In the genomic region with DNA sequence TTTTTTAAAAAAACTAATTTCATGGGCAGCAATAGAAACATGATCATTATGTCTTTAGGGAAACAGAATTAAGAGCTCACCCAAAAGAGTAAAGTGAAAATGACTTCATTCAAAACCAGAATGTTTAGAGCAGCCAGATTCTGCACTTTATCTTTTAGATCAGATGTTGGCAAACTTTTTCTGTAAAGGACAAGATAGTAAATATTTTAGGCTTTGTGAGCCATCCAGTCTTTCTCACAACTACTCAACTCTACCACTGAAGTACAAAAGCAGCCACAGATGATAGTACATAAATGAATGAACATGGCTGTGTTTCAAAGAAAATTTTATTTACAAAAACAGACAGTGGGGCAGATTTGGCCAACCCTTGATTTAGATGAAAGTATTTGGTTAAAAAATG, we compare ENCODE assay signal across 17 cellular contexts.
DNase-seq lines count a peak whose midpoint lies in the region; ATAC-seq and TF ChIP-seq lines count a peak whose summit lies in the region.
"Had no signal": no experiment of that assay in that cellular context is flagged by ENCODE, and none has a peak within 500 bp of the region (broad histone marks: within the 10 kb centered on the region; RNA-seq: fewer than 3 reads in every experiment).

No MANE protein-coding gene starts in this region.

- no peak overlapping the region for H3K4me3 Mint-ChIP-seq in activated CD4-positive, alpha-beta memory T cell treated with anti-CD3 and anti-CD28 coated beads for 36 hours
- H3K4me3 Mint-ChIP-seq in activated CD4-positive, alpha-beta memory T cell treated with anti-CD3 and anti-CD28 coated beads, Interleukin-2, amount 10 ng/mL, durations not matched to agents 7 days and 5 days = no peak overlapping the region
- no peak overlapping the region for H3K4me3 Mint-ChIP-seq in natural killer cell
- no peak overlapping the region for H3K4me3 Mint-ChIP-seq in natural killer cell treated with Interleukin-12 subunit alpha and Interleukin-12 subunit beta and Interleukin-15 and Interleukin-18, amount 100 ng/mL, for 72 hours
- no peak overlapping the region for H3K4me3 Mint-ChIP-seq in central memory CD8-positive, alpha-beta T cell
- H3K4me3 Mint-ChIP-seq in glutamatergic neuron (ENCODE audit: unreplicated experiment) = no peak overlapping the region

- peaks cover 24% of the 10 kb centered on the region for H3K4me1 Mint-ChIP-seq in activated CD4-positive, alpha-beta memory T cell treated with anti-CD3 and anti-CD28 coated beads for 36 hours (ENCODE audit: low read depth)
- H3K4me1 Mint-ChIP-seq in activated CD4-positive, alpha-beta memory T cell treated with anti-CD3 and anti-CD28 coated beads, Interleukin-2, amount 10 ng/mL, durations not matched to agents 7 days and 5 days = peaks cover 23% of the 10 kb centered on the region
- H3K4me1 Mint-ChIP-seq in natural killer cell (peaks cover 24 to 34% of the 10 kb centered on the region in 2 donors), glutamatergic neuron (ENCODE audit: low read depth, unreplicated experiment) (no peaks in the 10 kb centered on the region)
- peaks cover 21 to 25% of the 10 kb centered on the region in 2 donors for H3K4me1 Mint-ChIP-seq in natural killer cell treated with Interleukin-12 subunit alpha and Interleukin-12 subunit beta and Interleukin-15 and Interleukin-18, amount 100 ng/mL, for 72 hours (ENCODE audit: low read depth in 2 of 2)
- H3K4me1 Mint-ChIP-seq in central memory CD8-positive, alpha-beta T cell = peaks cover 31% of the 10 kb centered on the region

- intact Hi-C loops in activated CD4-positive, alpha-beta memory T cell treated with anti-CD3 and anti-CD28 coated beads for 36 hours (cut with micrococcal nuclease) = loop anchor here (1.0 kb wide), 1 partner anchor 22 kb away; no protein-coding TSS in a partner anchor
- intact Hi-C loops in natural killer cell (cut with micrococcal nuclease) = no loop called here

- H3K9me3 Mint-ChIP-seq in activated CD4-positive, alpha-beta memory T cell treated with anti-CD3 and anti-CD28 coated beads for 36 hours = no peaks in the 10 kb centered on the region
- no peaks in the 10 kb centered on the region for H3K9me3 Mint-ChIP-seq in activated CD4-positive, alpha-beta memory T cell treated with anti-CD3 and anti-CD28 coated beads, Interleukin-2, amount 10 ng/mL, durations not matched to agents 7 days and 5 days
- no peaks in the 10 kb centered on the region for H3K9me3 Mint-ChIP-seq in natural killer cell
- no peaks in the 10 kb centered on the region for H3K9me3 Mint-ChIP-seq in natural killer cell treated with Interleukin-12 subunit alpha and Interleukin-12 subunit beta and Interleukin-15 and Interleukin-18, amount 100 ng/mL, for 72 hours
- H3K9me3 Mint-ChIP-seq in central memory CD8-positive, alpha-beta T cell = no peaks in the 10 kb centered on the region
- H3K9me3 Mint-ChIP-seq in glutamatergic neuron (ENCODE audit: unreplicated experiment) = no peaks in the 10 kb centered on the region

- ATAC-seq in natural killer cell (no peak), HG03025 (IDR thresholded peaks at IDR 0.05; ENCODE audit: low FRiP score, unreplicated experiment) (no peak)
- ATAC-seq in natural killer cell treated with Interleukin-12 subunit alpha and Interleukin-12 subunit beta and Interleukin-15 and Interleukin-18, amount 100 ng/mL, for 72 hours = no peak
- ATAC-seq in central memory CD8-positive, alpha-beta T cell (replicated peaks; ENCODE audit: extremely low read depth, poor library complexity, severe bottlenecking) = no peak
- ATAC-seq: Right ventricle myocardium inferior had no signal

- no peak for TF ChIP-seq CTCF in natural killer cell (IDR thresholded peaks at IDR 0.05)
- no peak for TF ChIP-seq CTCF in glutamatergic neuron (IDR thresholded peaks at IDR 0.05; ENCODE audit: partially characterized antibody, unreplicated experiment)

- no peaks in the 10 kb centered on the region for H3K27me3 Mint-ChIP-seq in activated CD4-positive, alpha-beta memory T cell treated with anti-CD3 and anti-CD28 coated beads for 36 hours
- no peaks in the 10 kb centered on the region for H3K27me3 Mint-ChIP-seq in activated CD4-positive, alpha-beta memory T cell treated with anti-CD3 and anti-CD28 coated beads, Interleukin-2, amount 10 ng/mL, durations not matched to agents 7 days and 5 days
- no peaks in the 10 kb centered on the region for H3K27me3 Mint-ChIP-seq in natural killer cell (ENCODE audit: low read depth in 2 of 2)
- no peaks in the 10 kb centered on the region for H3K27me3 Mint-ChIP-seq in natural killer cell treated with Interleukin-12 subunit alpha and Interleukin-12 subunit beta and Interleukin-15 and Interleukin-18, amount 100 ng/mL, for 72 hours
- no peaks in the 10 kb centered on the region for H3K27me3 Mint-ChIP-seq in central memory CD8-positive, alpha-beta T cell
- peaks cover 4% of the 10 kb centered on the region for H3K27me3 Mint-ChIP-seq in glutamatergic neuron (ENCODE audit: unreplicated experiment)

- peak overlapping the region; percentile 9 for H3K27ac Mint-ChIP-seq in activated CD4-positive, alpha-beta memory T cell treated with anti-CD3 and anti-CD28 coated beads for 36 hours
- H3K27ac Mint-ChIP-seq in activated CD4-positive, alpha-beta memory T cell treated with anti-CD3 and anti-CD28 coated beads, Interleukin-2, amount 10 ng/mL, durations not matched to agents 7 days and 5 days = no peak overlapping the region
- peak overlapping the region; percentile 7 to 45 for H3K27ac Mint-ChIP-seq in natural killer cell
- no peak overlapping the region for H3K27ac Mint-ChIP-seq in natural killer cell treated with Interleukin-12 subunit alpha and Interleukin-12 subunit beta and Interleukin-15 and Interleukin-18, amount 100 ng/mL, for 72 hours
- H3K27ac Mint-ChIP-seq in central memory CD8-positive, alpha-beta T cell (ENCODE audit: low read depth) = peak overlapping the region; percentile 32
- H3K27ac Mint-ChIP-seq in glutamatergic neuron (ENCODE audit: unreplicated experiment) = no peak overlapping the region

- DNase-seq in activated CD4-positive, alpha-beta memory T cell treated with anti-CD3 and anti-CD28 coated beads for 36 hours = no peak
- no peak for DNase-seq in activated CD4-positive, alpha-beta memory T cell treated with anti-CD3 and anti-CD28 coated beads, Interleukin-2, amount 10 ng/mL, durations not matched to agents 7 days and 5 days
- DNase-seq in natural killer cell = no peak
- no peak for DNase-seq in natural killer cell treated with Interleukin-12 subunit alpha and Interleukin-12 subunit beta and Interleukin-15 and Interleukin-18, amount 100 ng/mL, for 72 hours (ENCODE audit: low spot score)
- DNase-seq in central memory CD8-positive, alpha-beta T cell (ENCODE audit: low spot score in 2 of 2) = no peak
- no peak for DNase-seq in RKO (ENCODE audit: low spot score)
- DNase-seq in glutamatergic neuron = no peak
- DNase-seq: AML-193, C1 segment of cervical spinal cord, Karpas-422, NCI-H1694, NCI-H2081, NCI-H2171, NCI-H345, NCI-H524 treated with DMSO at 0.1 percent for 48 hours had no signal

- CTCF ChIA-PET in activated CD4-positive, alpha-beta memory T cell treated with anti-CD3 and anti-CD28 coated beads for 36 hours (lab: Charles Lee) = no interaction called here
- CTCF ChIA-PET in activated CD4-positive, alpha-beta memory T cell treated with anti-CD3 and anti-CD28 coated beads, Interleukin-2, amount 10 ng/mL, durations not matched to agents 7 days and 5 days (lab: Charles Lee) = no interaction called here

- peaks cover 39% of the 10 kb centered on the region for H3K36me3 Mint-ChIP-seq in activated CD4-positive, alpha-beta memory T cell treated with anti-CD3 and anti-CD28 coated beads for 36 hours
- peaks cover 61% of the 10 kb centered on the region for H3K36me3 Mint-ChIP-seq in activated CD4-positive, alpha-beta memory T cell treated with anti-CD3 and anti-CD28 coated beads, Interleukin-2, amount 10 ng/mL, durations not matched to agents 7 days and 5 days (ENCODE audit: low read depth)
- H3K36me3 Mint-ChIP-seq in natural killer cell (peaks cover 15% of the 10 kb centered on the region), glutamatergic neuron (ENCODE audit: unreplicated experiment) (no peaks in the 10 kb centered on the region)
- peaks cover 7% of the 10 kb centered on the region for H3K36me3 Mint-ChIP-seq in natural killer cell treated with Interleukin-12 subunit alpha and Interleukin-12 subunit beta and Interleukin-15 and Interleukin-18, amount 100 ng/mL, for 72 hours
- H3K36me3 Mint-ChIP-seq in central memory CD8-positive, alpha-beta T cell (ENCODE audit: insufficient read depth) = peaks cover 64% of the 10 kb centered on the region

- POLR2A ChIA-PET in activated CD4-positive, alpha-beta memory T cell treated with anti-CD3 and anti-CD28 coated beads for 36 hours (lab: Charles Lee) = interaction anchor here (0.7 kb wide), 1 partner anchor 86 kb away, joined by 3 read pairs; no protein-coding TSS in a partner anchor
- POLR2A ChIA-PET in activated CD4-positive, alpha-beta memory T cell treated with anti-CD3 and anti-CD28 coated beads, Interleukin-2, amount 10 ng/mL, durations not matched to agents 7 days and 5 days (lab: Charles Lee) = no interaction called here

Comparison
In these comparisons a context has a peak if more than half of its experiments do, and no peak if none do; other contexts are left out.
1. H3K27ac Mint-ChIP-seq: peak in activated CD4-positive, alpha-beta memory T cell treated with anti-CD3 and anti-CD28 coated beads for 36 hours (single experiment), natural killer cell (2 of 2) and central memory CD8-positive, alpha-beta T cell (single experiment); none in activated CD4-positive, alpha-beta memory T cell treated with anti-CD3 and anti-CD28 coated beads, Interleukin-2, amount 10 ng/mL, durations not matched to agents 7 days and 5 days (single experiment), natural killer cell treated with Interleukin-12 subunit alpha and Interleukin-12 subunit beta and Interleukin-15 and Interleukin-18, amount 100 ng/mL, for 72 hours (0 of 2) and glutamatergic neuron (single experiment).